Comparison of ENCODE assay signal across 1 cellular context in the genomic region with DNA sequence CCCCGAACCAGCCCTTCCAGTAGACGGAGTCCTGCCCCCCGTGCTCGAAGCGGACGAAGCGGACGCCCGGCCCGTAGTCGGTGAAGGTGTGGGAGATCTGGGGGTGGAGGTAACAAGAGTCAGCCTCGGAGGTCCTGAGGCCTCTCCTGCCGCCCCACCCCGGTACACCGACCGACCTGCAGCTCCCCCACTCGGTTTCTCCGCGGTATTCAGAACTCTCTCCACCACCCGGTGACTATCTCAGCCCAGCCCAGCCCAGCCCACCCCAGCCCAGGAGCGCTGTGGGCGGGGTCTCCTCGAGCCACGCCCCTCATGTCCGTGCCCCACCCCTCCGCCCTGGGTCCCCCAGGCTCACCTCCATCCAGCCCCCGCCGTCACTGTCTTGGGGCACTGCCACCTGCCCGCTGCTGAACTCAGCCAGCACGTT.
TF ChIP-seq lines count a peak whose summit lies in the region.

No MANE protein-coding gene starts in this region.

TF ChIP-seq in H1, 55 proteins besides CTCF, POLR2A, EP300 and RAD21:
- TF ChIP-seq CHD7 (IDR thresholded peaks at IDR 0.05; ENCODE audit: insufficient replicate concordance, low read length) (no peak), SAP30 (IDR thresholded peaks at IDR 0.05; ENCODE audit: insufficient read depth, insufficient replicate concordance, low read length) (no peak), SP4 (IDR thresholded peaks at IDR 0.05; ENCODE audit: low read length) (no peak), CTBP2 (IDR thresholded peaks at IDR 0.05; ENCODE audit: borderline replicate concordance, insufficient read depth, insufficient read length, low read length) (no peak), KDM4A (IDR thresholded peaks at IDR 0.05; ENCODE audit: low read depth, low read length, severe bottlenecking) (no peak), GTF2F1 (IDR thresholded peaks at IDR 0.05; ENCODE audit: borderline replicate concordance, low read depth, low read length) (no peak), POU5F1 (IDR thresholded peaks at IDR 0.05; ENCODE audit: low read depth, low read length) (no peak), POLR2AphosphoS5 (IDR thresholded peaks at IDR 0.05; ENCODE audit: low read depth, low read length) (no peak), HDAC6 (IDR thresholded peaks at IDR 0.05; ENCODE audit: low read depth, low read length) (no peak), ZNF274 (IDR thresholded peaks at IDR 0.05; ENCODE audit: borderline replicate concordance, extremely low read depth, low read length) (no peak), KDM5A (IDR thresholded peaks at IDR 0.05; ENCODE audit: low read length) (no peak), SP2 (IDR thresholded peaks at IDR 0.05; ENCODE audit: low read length) (no peak), EGR1 (IDR thresholded peaks at IDR 0.05; ENCODE audit: borderline replicate concordance, low read depth, low read length) (no peak)
- TF ChIP-seq, protein P1, sequence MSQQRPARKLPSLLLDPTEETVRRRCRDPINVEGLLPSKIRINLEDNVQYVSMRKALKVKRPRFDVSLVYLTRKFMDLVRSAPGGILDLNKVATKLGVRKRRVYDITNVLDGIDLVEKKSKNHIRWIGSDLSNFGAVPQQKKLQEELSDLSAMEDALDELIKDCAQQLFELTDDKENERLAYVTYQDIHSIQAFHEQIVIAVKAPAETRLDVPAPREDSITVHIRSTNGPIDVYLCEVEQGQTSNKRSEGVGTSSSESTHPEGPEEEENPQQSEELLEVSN (IDR thresholded peaks at IDR 0.05) = no peak
